ENCODE assay signal across 24 cellular contexts in genomic region chr16:77183137-77183536, GRCh38. TPM values are rescaled to one million over a fixed set of nuclear protein-coding genes. Genes with fewer than 3 reads are reported as not detected.
"Had no signal": no experiment of that assay in that cellular context is flagged by ENCODE, and none has a peak within 500 bp of the region (broad histone marks: within the 10 kb centered on the region; RNA-seq: fewer than 3 reads in every experiment).

No MANE protein-coding gene starts in this region.

- H3K4me3 ChIP-seq: colonic mucosa, neural progenitor cell, tibial artery had no signal

- DNase-seq: activated CD4-positive, alpha-beta T cell treated with anti-CD3 and anti-CD28 coated beads for 1 hour; activated CD4-positive, alpha-beta T cell treated with anti-CD3 and anti-CD28 coated beads, Interleukin-2, amount 50 U/mL, for 4 hours; activated gamma-delta T cell treated with Interleukin-2 at 50 U/mL for 16 hours; amniotic stem cell; caudate nucleus; colonic mucosa; endodermal cell; immature natural killer cell; mesenchymal stem cell; naive thymus-derived CD4-positive, alpha-beta T cell; stimulated activated CD4-positive, alpha-beta T cell treated with anti-CD3 and anti-CD28 coated beads, Interleukin-12 subunit alpha, Interleukin-12 subunit beta, amount 100 ng/mL, for 4 hours; stimulated activated CD4-positive, alpha-beta T cell treated with anti-CD3 and anti-CD28 coated beads, Interleukin-1b, Interleukin-23, amount 100 ng/mL, for 48 hours; stimulated activated CD8-positive, alpha-beta memory T cell treated with anti-CD3 and anti-CD28 coated beads, Interleukin-4, amount 100 ng/mL, for 48 hours; stimulated activated naive CD8-positive, alpha-beta T cell treated with anti-CD3 and anti-CD28 coated beads, Interleukin-15, Interleukin-2, amounts not matched to agents 100 U/mL and 50 U/mL, for 24 hours; substantia nigra; T-helper 1 cell; T1000; tibial artery had no signal

- H3K36me3 Mint-ChIP-seq: activated naive CD4-positive, alpha-beta T cell treated with anti-CD3 and anti-CD28 coated beads, Interleukin-2, amount 50 U/mL, for 72 hours; immature natural killer cell; naive thymus-derived CD4-positive, alpha-beta T cell; neural progenitor cell had no signal

- H3K27me3 ChIP-seq: colonic mucosa, tibial artery had no signal

- H3K4me3 Mint-ChIP-seq: endodermal cell; immature natural killer cell; naive thymus-derived CD4-positive, alpha-beta T cell; neural progenitor cell had no signal

- H3K27ac Mint-ChIP-seq: activated naive CD4-positive, alpha-beta T cell treated with anti-CD3 and anti-CD28 coated beads, Interleukin-2, amount 50 U/mL, for 72 hours; endodermal cell; immature natural killer cell; naive thymus-derived CD4-positive, alpha-beta T cell; neural progenitor cell; progenitor cell of endocrine pancreas had no signal

- H3K27me3 Mint-ChIP-seq: progenitor cell of endocrine pancreas had no signal

- H3K9me3 Mint-ChIP-seq: activated naive CD4-positive, alpha-beta T cell treated with anti-CD3 and anti-CD28 coated beads, Interleukin-2, amount 50 U/mL, for 72 hours; endodermal cell; naive thymus-derived CD4-positive, alpha-beta T cell; neural progenitor cell had no signal

- H3K4me1 ChIP-seq: colonic mucosa, neural progenitor cell, tibial artery had no signal

- H3K27ac ChIP-seq: colonic mucosa, neural progenitor cell, tibial artery had no signal

- H3K4me1 Mint-ChIP-seq: endodermal cell; immature natural killer cell; naive thymus-derived CD4-positive, alpha-beta T cell; neural progenitor cell had no signal

- ATAC-seq: activated naive CD4-positive, alpha-beta T cell treated with anti-CD3 and anti-CD28 coated beads, Interleukin-2, amount 50 U/mL, for 72 hours; esophagus mucosa; naive thymus-derived CD4-positive, alpha-beta T cell; stimulated activated naive CD8-positive, alpha-beta T cell treated with anti-CD3 and anti-CD28 coated beads, Interleukin-15, Interleukin-2, amounts not matched to agents 100 U/mL and 50 U/mL, for 24 hours had no signal

RNA-seq across cellular contexts. Expression of gene SYCE1L, which starts 16.1 kb away (rescaled TPM):
- total RNA-seq: liver, osteoblast had no signal
